Comparison of ENCODE assay signal across 10 cellular contexts in the genomic region with DNA sequence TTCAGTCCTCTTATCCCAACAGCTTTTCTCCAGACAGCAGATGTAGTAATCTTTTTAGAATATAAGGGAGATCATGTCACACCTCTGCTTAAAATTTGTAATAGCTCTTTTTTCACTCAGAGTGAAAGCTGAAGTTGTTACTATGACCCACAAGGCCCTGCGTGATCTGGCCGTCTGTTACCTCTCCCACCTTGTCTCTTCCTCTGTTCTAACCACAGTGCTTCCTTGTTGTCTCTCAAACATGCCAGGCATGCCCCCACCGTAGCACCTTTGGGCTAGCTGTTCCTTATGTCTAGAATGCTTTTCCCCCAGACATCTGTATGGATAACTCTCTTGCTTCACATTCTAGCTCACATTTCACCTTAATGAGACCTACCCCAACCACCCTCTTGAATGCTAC. TPM values are rescaled to one million over a fixed set of nuclear protein-coding genes. Genes with fewer than 3 reads are reported as not detected.
DNase-seq lines count a peak whose midpoint lies in the region; ATAC-seq and TF ChIP-seq lines count a peak whose summit lies in the region.
"Had no signal": no experiment of that assay in that cellular context is flagged by ENCODE, and none has a peak within 500 bp of the region (broad histone marks: within the 10 kb centered on the region; RNA-seq: fewer than 3 reads in every experiment).

No MANE protein-coding gene starts in this region.

- H3K27ac ChIP-seq in transverse colon (peak overlapping the region in 2 of 4 donors; percentile 16 to 32), gastrocnemius medialis (no peak overlapping the region)

- H3K36me3 ChIP-seq in transverse colon (peaks cover 0 to 42% (median 21%) of the 10 kb centered on the region in 4 donors), gastrocnemius medialis (peaks cover 4 to 42% of the 10 kb centered on the region in 2 donors)

- H3K9me3 ChIP-seq in transverse colon: no peaks in the 10 kb centered on the region
- no peaks in the 10 kb centered on the region for H3K9me3 ChIP-seq in gastrocnemius medialis

- 60% methylated on average over 3 of the region's 3 CpGs; no CpG with 5 or more reads in 1 of the 2 donors for WGBS in transverse colon (ENCODE audit: low coverage in 1 of 2), 2 donors

- intact Hi-C loops in activated naive CD4-positive, alpha-beta T cell treated with anti-CD3 and anti-CD28 coated beads for 36 hours (cut with micrococcal nuclease): loop anchor here (10.0 kb wide), 1 partner anchor 1134 kb away; the partner anchor contains the start of gene PTPN6
- intact Hi-C loops in transverse colon (cut with DNase I; ENCODE audit: low total_unique reads) (no loop called here), gastrocnemius medialis (cut with DNase I; ENCODE audit: low total_unique reads) (loop anchor here (10.0 kb wide), 1 partner anchor 156 kb away; no protein-coding TSS in a partner anchor)

- H3K27ac Mint-ChIP-seq in IgD-negative memory B cell: peak overlapping the region; percentile 67 to 94 (median 92)
- peak overlapping the region; percentile 89 for H3K27ac Mint-ChIP-seq in activated naive CD4-positive, alpha-beta T cell treated with anti-CD3 and anti-CD28 coated beads for 36 hours

- TF ChIP-seq CTCF in transverse colon (IDR thresholded peaks at IDR 0.05) (no peak), gastrocnemius medialis (IDR thresholded peaks at IDR 0.05 in 4 of 5, conservative IDR thresholded peaks at IDR 0.05 in 1 of 5) (no peak)

- no peaks in the 10 kb centered on the region for H3K27me3 ChIP-seq in transverse colon
- H3K27me3 ChIP-seq in gastrocnemius medialis: no peaks in the 10 kb centered on the region

- CTCF ChIA-PET in activated naive CD4-positive, alpha-beta T cell treated with anti-CD3 and anti-CD28 coated beads for 36 hours (lab: Charles Lee): interaction anchor here (0.6 to 1.5 kb wide), 6 partner anchors 15 to 143 kb away, joined by 3 to 5 read pairs (median 3); no protein-coding TSS in a partner anchor

- H3K4me1 ChIP-seq in transverse colon (peaks cover 3 to 33% (median 7%) of the 10 kb centered on the region in 4 donors), gastrocnemius medialis (peaks cover 5 to 10% of the 10 kb centered on the region in 2 donors)

- H3K4me3 Mint-ChIP-seq in IgD-negative memory B cell: peak overlapping the region; percentile 63 to 87 (median 79)
- H3K4me3 Mint-ChIP-seq in activated naive CD4-positive, alpha-beta T cell treated with anti-CD3 and anti-CD28 coated beads for 36 hours: peak overlapping the region; percentile 55

- TF ChIP-seq POLR2A in transverse colon (IDR thresholded peaks at IDR 0.05): no peak
- TF ChIP-seq POLR2A in gastrocnemius medialis (IDR thresholded peaks at IDR 0.05): no peak

- no peak overlapping the region for H3K4me3 ChIP-seq in transverse colon
- no peak overlapping the region for H3K4me3 ChIP-seq in gastrocnemius medialis

- no peak for ATAC-seq in gastrocnemius medialis
- ATAC-seq: PC-3 had no signal

- peak; percentile 35 for DNase-seq in activated naive CD4-positive, alpha-beta T cell treated with Interleukin-2 at 50 U/mL for 16 hours
- no peak for DNase-seq in activated naive CD4-positive, alpha-beta T cell (lab: John Stamatoyannopoulos, UW)
- peak; percentile 71 for DNase-seq in activated naive CD4-positive, alpha-beta T cell treated with anti-CD3 and anti-CD28 coated beads for 36 hours
- DNase-seq in transverse colon (peak; percentile 26), NK-92 (lab: John Stamatoyannopoulos, UW; ENCODE audit: unreplicated experiment) (no peak), G401 (ENCODE audit: low spot score) (no peak), gastrocnemius medialis (no peak)
- DNase-seq: PC-3 had no signal

- no peaks in the 10 kb centered on the region for H3K9me3 Mint-ChIP-seq in IgD-negative memory B cell
- no peaks in the 10 kb centered on the region for H3K9me3 Mint-ChIP-seq in activated naive CD4-positive, alpha-beta T cell treated with anti-CD3 and anti-CD28 coated beads for 36 hours

- peaks cover 2% of the 10 kb centered on the region for H3K36me3 Mint-ChIP-seq in IgD-negative memory B cell
- H3K36me3 Mint-ChIP-seq in activated naive CD4-positive, alpha-beta T cell treated with anti-CD3 and anti-CD28 coated beads for 36 hours (ENCODE audit: low read depth): peaks cover 51% of the 10 kb centered on the region

- in situ Hi-C loops in transverse colon (cut with MboI; ENCODE audit: low pct_ligation_motif_present in 1 of 4, low pct_unique_long_range_greater_than_20kb in 1 of 4, low sequenced_read_pairs in 3 of 4) (no loop called here), G401 (cut with HindIII; ENCODE audit: low sequenced_read_pairs) (no loop called here), gastrocnemius medialis (cut with MboI; ENCODE audit: low sequenced_read_pairs in 4 of 4) (no loop called here)

- H3K4me1 Mint-ChIP-seq in IgD-negative memory B cell: peaks cover 34 to 36% (median 36%) of the 10 kb centered on the region in 3 donors
- H3K4me1 Mint-ChIP-seq in activated naive CD4-positive, alpha-beta T cell treated with anti-CD3 and anti-CD28 coated beads for 36 hours (ENCODE audit: low read depth): peaks cover 46% of the 10 kb centered on the region

- no peaks in the 10 kb centered on the region for H3K27me3 Mint-ChIP-seq in IgD-negative memory B cell
- no peaks in the 10 kb centered on the region for H3K27me3 Mint-ChIP-seq in activated naive CD4-positive, alpha-beta T cell treated with anti-CD3 and anti-CD28 coated beads for 36 hours (ENCODE audit: low read depth)

- no peak for TF ChIP-seq EP300 in transverse colon (IDR thresholded peaks at IDR 0.05; ENCODE audit: low read depth)

RNA-seq across cellular contexts. Expression of gene NECAP1, which starts 6.5 kb away (rescaled TPM):
- 11.6 TPM for polyA plus RNA-seq in IgD-negative memory B cell
- 10 to 100 TPM; 30.2 to 32.0 TPM for total RNA-seq in activated naive CD4-positive, alpha-beta T cell treated with anti-CD3 and anti-CD28 coated beads for 36 hours
- total RNA-seq in transverse colon (10 to 100 TPM in 3 of 4 donors, 1 to 10 TPM in 1; 3.0 to 41.6 (median 36.3) TPM), gastrocnemius medialis (10 to 100 TPM; 15.2 to 27.6 (median 15.8) TPM)
- total RNA-seq in G401 (2014; rRNA removed; shearing (Covaris generic)): 30.6 and 35.1 TPM in 2 replicates

RNA-seq across cellular contexts. Expression of gene C3AR1, which starts 22.4 kb away (rescaled TPM):
- 0.53 TPM for polyA plus RNA-seq in IgD-negative memory B cell
- total RNA-seq in activated naive CD4-positive, alpha-beta T cell treated with anti-CD3 and anti-CD28 coated beads for 36 hours: under 1 TPM; 0.21 to 0.25 TPM
- total RNA-seq in transverse colon (1 to 10 TPM; 2.4 to 9.4 (median 3.6) TPM), gastrocnemius medialis (1 to 10 TPM in 3 of 4 donors, under 1 TPM in 1; 0.95 to 4.7 (median 2.4) TPM)
- total RNA-seq in G401 (2014; rRNA removed; shearing (Covaris generic)): not detected in 2 replicates
- total RNA-seq: bronchial epithelial cell, PC-3 had no signal

RNA-seq across cellular contexts. Expression of gene CLEC4A, which starts 34.8 kb away (rescaled TPM):
- polyA plus RNA-seq in IgD-negative memory B cell: 6.9 TPM
- total RNA-seq in activated naive CD4-positive, alpha-beta T cell treated with anti-CD3 and anti-CD28 coated beads for 36 hours: 1 to 10 TPM; 1.2 TPM
- total RNA-seq in transverse colon (1 to 10 TPM in 1 of 4 donors, under 1 TPM in 1, not detected in 2; 0.55 to 5.1 TPM), gastrocnemius medialis (not detected)
- total RNA-seq in G401 (2014; rRNA removed; shearing (Covaris generic)): not detected in 2 replicates

RNA-seq across cellular contexts. Expression of gene FOXJ2, which starts 56.1 kb away (rescaled TPM):
- polyA plus RNA-seq in IgD-negative memory B cell: 11.6 TPM
- 10 to 100 TPM; 17.6 to 17.7 TPM for total RNA-seq in activated naive CD4-positive, alpha-beta T cell treated with anti-CD3 and anti-CD28 coated beads for 36 hours
- 10 to 100 TPM; 11.6 to 15.7 (median 12.5) TPM for total RNA-seq in transverse colon
- total RNA-seq in G401 (2014; rRNA removed; shearing (Covaris generic)): 3.4 and 8.1 TPM in 2 replicates
- 10 to 100 TPM; 14.3 to 28.0 (median 22.8) TPM for total RNA-seq in gastrocnemius medialis

Comparison
In these comparisons a context has a peak if more than half of its experiments do, and no peak if none do; other contexts are left out.
1. DNase-seq: peak in activated naive CD4-positive, alpha-beta T cell treated with Interleukin-2 at 50 U/mL for 16 hours (single experiment), activated naive CD4-positive, alpha-beta T cell treated with anti-CD3 and anti-CD28 coated beads for 36 hours (single experiment) and transverse colon (single experiment); none in activated naive CD4-positive, alpha-beta T cell (0 of 4), NK-92 (single experiment), G401 (single experiment) and gastrocnemius medialis (0 of 2).